18 cellular contexts compared by ENCODE assay signal in the genomic region with DNA sequence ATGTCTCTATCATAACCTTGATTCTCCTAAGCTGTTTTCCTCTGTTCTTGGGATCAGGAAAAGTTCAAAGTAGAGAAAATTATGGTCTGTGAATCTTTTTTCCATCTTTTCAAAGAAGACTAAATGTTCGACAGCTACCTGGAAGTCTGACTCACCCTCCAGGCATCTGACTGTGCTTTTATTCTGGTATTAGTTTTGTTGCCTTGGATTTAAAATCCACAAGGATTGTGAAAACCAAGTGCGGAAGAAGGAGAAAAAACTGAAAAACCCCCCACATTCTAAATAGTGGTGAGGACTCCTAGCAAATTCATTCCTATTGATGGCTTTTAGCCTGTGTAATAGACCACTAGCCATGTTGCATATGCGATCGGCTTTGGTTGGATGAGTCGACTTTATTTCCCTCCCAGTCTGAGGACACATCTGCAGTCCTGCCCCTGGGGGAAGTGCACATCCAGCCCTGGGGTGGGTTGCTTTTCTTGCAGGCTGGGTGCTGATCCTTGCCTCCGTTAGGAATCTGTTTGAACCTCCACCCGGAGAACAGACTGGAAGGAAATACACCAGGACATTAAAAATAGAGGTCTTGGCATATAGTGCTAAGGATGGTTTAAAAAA. TPM values are rescaled to one million over a fixed set of nuclear protein-coding genes. Genes with fewer than 3 reads are reported as not detected.
A peak's percentile ranks its signal among the peaks of the same experiment; 100 is the strongest.
DNase-seq lines count a peak whose midpoint lies in the region; ATAC-seq and TF ChIP-seq lines count a peak whose summit lies in the region.
"Had no signal": no experiment of that assay in that cellular context is flagged by ENCODE, and none has a peak within 500 bp of the region (broad histone marks: within the 10 kb centered on the region; RNA-seq: fewer than 3 reads in every experiment).

No MANE protein-coding gene starts in this region.

- TF ChIP-seq EP300 in sigmoid colon (IDR thresholded peaks at IDR 0.05): no peak

- peak overlapping the region; percentile 4 to 21 for H3K4me3 ChIP-seq in ascending aorta
- no peak overlapping the region for H3K4me3 ChIP-seq in hepatocyte
- H3K4me3 ChIP-seq in sigmoid colon: no peak overlapping the region
- H3K4me3 ChIP-seq: PC-9 had no signal

- no peaks in the 10 kb centered on the region for H3K36me3 Mint-ChIP-seq in activated CD8-positive, alpha-beta memory T cell treated with anti-CD3 and anti-CD28 coated beads, Interleukin-2, amount 10 ng/mL, durations not matched to agents 7 days and 5 days
- H3K36me3 Mint-ChIP-seq: CD4-positive, alpha-beta memory T cell; naive B cell had no signal

- peaks cover 8% of the 10 kb centered on the region for H3K79me2 ChIP-seq in hepatocyte

- H2AFZ ChIP-seq in hepatocyte: no peak overlapping the region
- H2AFZ ChIP-seq: parathyroid adenoma, PC-9 had no signal

- H3K9me3 ChIP-seq in ascending aorta: no peaks in the 10 kb centered on the region
- H3K9me3 ChIP-seq in hepatocyte (ENCODE audit: low read depth): no peaks in the 10 kb centered on the region
- H3K9me3 ChIP-seq in sigmoid colon: no peaks in the 10 kb centered on the region

- DNase-seq in activated CD8-positive, alpha-beta memory T cell treated with anti-CD3 and anti-CD28 coated beads for 24 hours: peak; percentile 15
- no peak for DNase-seq in activated CD8-positive, alpha-beta memory T cell treated with anti-CD3 and anti-CD28 coated beads, Interleukin-2, amount 10 ng/mL, durations not matched to agents 7 days and 5 days
- DNase-seq in ascending aorta (ENCODE audit: low spot score in 2 of 2): peak in 1 of 2 donors; percentile 63
- DNase-seq in hepatocyte (ENCODE audit: low spot score): no peak
- no peak for DNase-seq in sigmoid colon
- DNase-seq in NCI-H2196 (lab: John Stamatoyannopoulos, UW; ENCODE audit: unreplicated experiment): no peak
- DNase-seq in SW480 (ENCODE audit: low spot score): no peak
- DNase-seq: activated CD4-positive, alpha-beta T cell treated with anti-CD3 and anti-CD28 coated beads, Interleukin-2, amount 50 U/mL, for 4 hours; activated gamma-delta T cell treated with Interleukin-2 at 50 U/mL for 16 hours; CD4-positive, alpha-beta memory T cell; IMR-90; naive B cell; NCI-H2081 had no signal

- no peak overlapping the region for H3K4me3 Mint-ChIP-seq in activated CD8-positive, alpha-beta memory T cell treated with anti-CD3 and anti-CD28 coated beads, Interleukin-2, amount 10 ng/mL, durations not matched to agents 7 days and 5 days
- H3K4me3 Mint-ChIP-seq: CD4-positive, alpha-beta memory T cell; naive B cell; stimulated activated naive CD8-positive, alpha-beta T cell treated with anti-CD3 and anti-CD28 coated beads, Interleukin-15, Interleukin-2, amounts not matched to agents 100 ng/mL and 50 ng/mL, for 24 hours had no signal

- no peaks in the 10 kb centered on the region for H3K4me1 Mint-ChIP-seq in activated CD8-positive, alpha-beta memory T cell treated with anti-CD3 and anti-CD28 coated beads, Interleukin-2, amount 10 ng/mL, durations not matched to agents 7 days and 5 days
- H3K4me1 Mint-ChIP-seq: CD4-positive, alpha-beta memory T cell; naive B cell had no signal

- CTCF ChIA-PET in activated CD8-positive, alpha-beta memory T cell treated with anti-CD3 and anti-CD28 coated beads, Interleukin-2, amount 10 ng/mL, durations not matched to agents 7 days and 5 days (lab: Charles Lee): no interaction called here

- H3K4me2 ChIP-seq in hepatocyte: peak overlapping the region; percentile 7
- H3K4me2 ChIP-seq: PC-9 had no signal

- H3K27me3 Mint-ChIP-seq in activated CD8-positive, alpha-beta memory T cell treated with anti-CD3 and anti-CD28 coated beads, Interleukin-2, amount 10 ng/mL, durations not matched to agents 7 days and 5 days: no peaks in the 10 kb centered on the region
- H3K27me3 Mint-ChIP-seq: CD4-positive, alpha-beta memory T cell; naive B cell; stimulated activated naive CD8-positive, alpha-beta T cell treated with anti-CD3 and anti-CD28 coated beads, Interleukin-15, Interleukin-2, amounts not matched to agents 100 ng/mL and 50 ng/mL, for 24 hours had no signal

- TF ChIP-seq CTCF in ascending aorta (IDR thresholded peaks at IDR 0.05) (no peak), hepatocyte (IDR thresholded peaks at IDR 0.05; ENCODE audit: poor library complexity) (no peak), sigmoid colon (IDR thresholded peaks at IDR 0.05) (no peak)

- H3K36me3 ChIP-seq in ascending aorta: no peaks in the 10 kb centered on the region
- no peaks in the 10 kb centered on the region for H3K36me3 ChIP-seq in hepatocyte (replicated peaks; ENCODE audit: insufficient read depth, low read depth)
- H3K36me3 ChIP-seq in sigmoid colon: no peaks in the 10 kb centered on the region

- peaks cover 16% of the 10 kb centered on the region for H4K20me1 ChIP-seq in hepatocyte (ENCODE audit: insufficient read depth, poor library complexity, severe bottlenecking)

- 52% methylated on average over 7 of the region's 7 CpGs for WGBS in hepatocyte (ENCODE audit: low lambda C conversion rate, missing lambda C conversion rate)
- WGBS in sigmoid colon, 2 donors: 68 to 78% methylated on average over 7 of the region's 7 CpGs

- peak overlapping the region; percentile 61 for H3K27ac ChIP-seq in ascending aorta
- H3K27ac ChIP-seq in hepatocyte: peak overlapping the region; percentile 9
- H3K27ac ChIP-seq in sigmoid colon: peak overlapping the region in 3 of 4 donors; percentile 61 to 82 (median 67)
- H3K27ac ChIP-seq: parathyroid adenoma, PC-9 had no signal

- no peaks in the 10 kb centered on the region for H3K9me2 ChIP-seq in hepatocyte (replicated peaks; ENCODE audit: insufficient read depth)

- no peak for TF ChIP-seq POLR2A in sigmoid colon (IDR thresholded peaks at IDR 0.05)

- H3K4me1 ChIP-seq in ascending aorta (peaks cover 0 to 24% of the 10 kb centered on the region in 2 donors), hepatocyte (ENCODE audit: insufficient read depth) (peaks cover 4% of the 10 kb centered on the region), sigmoid colon (peaks cover 0 to 79% (median 27%) of the 10 kb centered on the region in 4 donors)
- H3K4me1 ChIP-seq: parathyroid adenoma had no signal

- intact Hi-C loops in ascending aorta (cut with DNase I): loop anchor here (5.0 kb wide), 1 partner anchor 87 kb away; no protein-coding TSS in a partner anchor
- intact Hi-C loops in sigmoid colon (cut with DNase I): no loop called here

- H3K27me3 ChIP-seq in ascending aorta (no peaks in the 10 kb centered on the region), hepatocyte (no peaks in the 10 kb centered on the region), sigmoid colon (no peaks in the 10 kb centered on the region)

- H3K9me3 Mint-ChIP-seq in activated CD8-positive, alpha-beta memory T cell treated with anti-CD3 and anti-CD28 coated beads, Interleukin-2, amount 10 ng/mL, durations not matched to agents 7 days and 5 days (ENCODE audit: low read depth): no peaks in the 10 kb centered on the region
- H3K9me3 Mint-ChIP-seq: CD4-positive, alpha-beta memory T cell; naive B cell; stimulated activated naive CD8-positive, alpha-beta T cell treated with anti-CD3 and anti-CD28 coated beads, Interleukin-15, Interleukin-2, amounts not matched to agents 100 ng/mL and 50 ng/mL, for 24 hours had no signal

- H3K27ac Mint-ChIP-seq in activated CD8-positive, alpha-beta memory T cell treated with anti-CD3 and anti-CD28 coated beads, Interleukin-2, amount 10 ng/mL, durations not matched to agents 7 days and 5 days: no peak overlapping the region
- H3K27ac Mint-ChIP-seq: CD4-positive, alpha-beta memory T cell; naive B cell; stimulated activated naive CD8-positive, alpha-beta T cell treated with anti-CD3 and anti-CD28 coated beads, Interleukin-15, Interleukin-2, amounts not matched to agents 100 ng/mL and 50 ng/mL, for 24 hours had no signal

- ATAC-seq in activated CD8-positive, alpha-beta memory T cell treated with anti-CD3 and anti-CD28 coated beads, Interleukin-2, amount 10 ng/mL, durations not matched to agents 7 days and 5 days: no peak
- no peak for ATAC-seq in GM21360 (IDR thresholded peaks at IDR 0.05; ENCODE audit: unreplicated experiment)

RNA-seq across cellular contexts. Expression of a gene that starts 16.9 kb away (rescaled TPM):
- total RNA-seq in activated CD8-positive, alpha-beta memory T cell treated with anti-CD3 and anti-CD28 coated beads, Interleukin-2, amount 10 ng/mL, durations not matched to agents 7 days and 5 days: 10 to 100 TPM; 33.9 to 44.5 TPM
- total RNA-seq in ascending aorta (21.0 TPM), hepatocyte (13.3 and 15.1 TPM in 2 replicates), sigmoid colon (10 to 100 TPM; 17.2 to 28.2 (median 18.2) TPM)
- polyA plus RNA-seq in hepatocyte (17.5 and 29.0 TPM in 2 replicates), sigmoid colon (10 to 100 TPM in 1 of 3 donors, 1 to 10 TPM in 2; 1.2 to 12.2 (median 2.5) TPM)
- total RNA-seq: fibroblast of lung, IMR-90 had no signal
- polyA plus RNA-seq: fibroblast of lung, IMR-90 had no signal

Comparison
In these comparisons a context has a peak if more than half of its experiments do, and no peak if none do; other contexts are left out.
1. H3K27ac ChIP-seq: peak in every context shown above with its lines; median percentile 67 in sigmoid colon; 61 in ascending aorta; 9 in hepatocyte.
2. H3K4me3 ChIP-seq: peak in ascending aorta (2 of 2); none in hepatocyte (single experiment) and sigmoid colon (0 of 4).